Comparison of ENCODE assay signal across 26 cellular contexts in genomic region chr11:76944225-76944624, GRCh38.
"Had no signal": no experiment of that assay in that cellular context is flagged by ENCODE, and none has a peak within 500 bp of the region (broad histone marks: within the 10 kb centered on the region; RNA-seq: fewer than 3 reads in every experiment).

No MANE protein-coding gene starts in this region.

- H3K9me3 ChIP-seq: colonic mucosa, gastrocnemius medialis had no signal

- H3K4me3 ChIP-seq: colonic mucosa, coronary artery, dorsolateral prefrontal cortex, esophagus muscularis mucosa, esophagus squamous epithelium, gastrocnemius medialis, gastroesophageal sphincter, heart left ventricle, heart right ventricle had no signal

- H3K36me3 ChIP-seq: colonic mucosa, esophagus muscularis mucosa, esophagus squamous epithelium, gastrocnemius medialis, gastroesophageal sphincter, heart left ventricle, heart right ventricle had no signal

- H3K4me3 Mint-ChIP-seq: dendritic cell treated with granulocyte-macrophage colony-stimulating factor and Interleukin-4, amounts not matched to agents 40 ng/mL and 50 ng/mL, for 4 days; effector memory CD8-positive, alpha-beta T cell; endodermal cell had no signal

- DNase-seq: colonic mucosa; cortex of kidney; dermis blood vessel endothelial cell; dorsolateral prefrontal cortex; effector CD4-positive, alpha-beta T cell; effector CD8-positive, alpha-beta T cell; effector memory CD4-positive, alpha-beta T cell; effector memory CD8-positive, alpha-beta T cell; endodermal cell; erythroblast; esophagus squamous epithelium; foreskin fibroblast; foreskin keratinocyte; foreskin melanocyte; gastrocnemius medialis; glutamatergic neuron; head of caudate nucleus; heart left ventricle; heart right ventricle had no signal

- H3K4me1 ChIP-seq: colonic mucosa, esophagus muscularis mucosa, esophagus squamous epithelium, foreskin keratinocyte, gastrocnemius medialis, gastroesophageal sphincter, heart left ventricle, heart right ventricle had no signal

- ATAC-seq: effector memory CD8-positive, alpha-beta T cell; esophagus mucosa; foreskin keratinocyte; gastrocnemius medialis; gastroesophageal sphincter; heart left ventricle; heart right ventricle had no signal

- H3K27me3 ChIP-seq: colonic mucosa, dorsolateral prefrontal cortex, esophagus muscularis mucosa, esophagus squamous epithelium, foreskin keratinocyte, gastrocnemius medialis, gastroesophageal sphincter, heart left ventricle, heart right ventricle had no signal

- H3K27me3 Mint-ChIP-seq: dendritic cell treated with granulocyte-macrophage colony-stimulating factor and Interleukin-4, amounts not matched to agents 40 ng/mL and 50 ng/mL, for 4 days; effector memory CD8-positive, alpha-beta T cell had no signal

- FAIRE-seq: endothelial cell of umbilical vein had no signal

- H3K27ac ChIP-seq: colonic mucosa, coronary artery, dorsolateral prefrontal cortex, epithelial cell of prostate, esophagus muscularis mucosa, esophagus squamous epithelium, foreskin keratinocyte, gastrocnemius medialis, gastroesophageal sphincter, heart left ventricle, heart right ventricle had no signal

- H3K27ac Mint-ChIP-seq: dendritic cell treated with granulocyte-macrophage colony-stimulating factor and Interleukin-4, amounts not matched to agents 40 ng/mL and 50 ng/mL, for 4 days; endodermal cell had no signal
